19 cellular contexts compared by ENCODE assay signal in the genomic region with DNA sequence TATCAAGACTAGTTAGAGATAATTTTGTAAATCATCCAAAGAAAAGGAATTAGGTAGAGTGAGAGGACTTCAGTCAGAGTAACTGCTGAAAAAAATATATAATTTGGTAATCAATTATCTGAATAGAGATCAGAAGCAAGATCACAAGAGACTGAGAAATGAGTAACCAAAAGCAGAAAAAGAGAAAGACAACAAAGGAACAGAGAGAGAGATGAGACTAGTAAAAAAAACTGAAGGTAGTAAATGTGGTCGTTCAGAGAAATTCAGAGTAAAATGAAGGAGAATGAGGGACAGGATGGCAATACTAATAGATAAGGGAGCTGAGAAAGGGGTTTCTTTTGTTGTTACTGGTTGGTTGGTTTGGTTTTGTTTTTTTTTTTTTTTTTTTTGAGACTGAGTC. TPM values are rescaled to one million over a fixed set of nuclear protein-coding genes. Genes with fewer than 3 reads are reported as not detected.
A peak's percentile ranks its signal among the peaks of the same experiment; 100 is the strongest.
DNase-seq lines count a peak whose midpoint lies in the region; ATAC-seq, FAIRE-seq and TF ChIP-seq lines count a peak whose summit lies in the region.
"Had no signal": no experiment of that assay in that cellular context is flagged by ENCODE, and none has a peak within 500 bp of the region (broad histone marks: within the 10 kb centered on the region; RNA-seq: fewer than 3 reads in every experiment).

No MANE protein-coding gene starts in this region.

- POLR2A ChIA-PET in GM12878 (lab: Charles Lee): interaction anchor here (0.6 to 1.4 kb wide), 4 partner anchors 12 to 705 kb away, joined by 3 to 5 read pairs (median 4); no protein-coding TSS in a partner anchor

- H3K27ac Mint-ChIP-seq in activated T-cell treated with anti-CD3 and anti-CD28 coated beads, Interleukin-2, amount 50 U/mL, for 72 hours: peak overlapping the region; percentile 38
- H3K27ac Mint-ChIP-seq in GM23338 (no peak overlapping the region; the same call in 1 of the 2 replicates), progenitor cell of endocrine pancreas (peak overlapping the region; percentile 25)

- peaks cover 90% of the 10 kb centered on the region for H3K79me2 ChIP-seq in GM23338 (replicated peaks; ENCODE audit: insufficient read depth)
- H3K79me2 ChIP-seq in GM12878 (ENCODE audit: control insufficient read depth, insufficient read depth, low read length): peaks cover 9% of the 10 kb centered on the region
- H3K79me2 ChIP-seq in hepatocyte: peaks cover 70% of the 10 kb centered on the region

- no peaks in the 10 kb centered on the region for H3K9me2 ChIP-seq in GM23338 (ENCODE audit: insufficient read depth)
- no peaks in the 10 kb centered on the region for H3K9me2 ChIP-seq in hepatocyte (replicated peaks; ENCODE audit: insufficient read depth)

- H3K4me3 ChIP-seq in GM23338 (no peak overlapping the region), GM12878 (no peak overlapping the region), hepatocyte (no peak overlapping the region)

- ATAC-seq in activated T-cell treated with anti-CD3 and anti-CD28 coated beads, Interleukin-2, amount 50 U/mL, for 72 hours (replicated peaks in 1 of 2): no peak
- ATAC-seq in GM23338 (no peak), GM12878 (no peak), GM18861 (IDR thresholded peaks at IDR 0.05; ENCODE audit: unreplicated experiment) (no peak)
- ATAC-seq: HepG2 had no signal

- H3K9me3 ChIP-seq in GM12878 (replicated peaks; ENCODE audit: control insufficient read depth, insufficient read depth, low read length) (no peaks in the 10 kb centered on the region), hepatocyte (ENCODE audit: low read depth) (no peaks in the 10 kb centered on the region)
- H3K9me3 ChIP-seq: Caco-2 had no signal

- no TSS peak for BruUV-seq in GM12878 (replicated peaks; lab: Mats Ljungman, UMichigan)

- RAD21 ChIA-PET in GM12878 (lab: Charles Lee; ENCODE audit: unreplicated experiment): no interaction called here

- CTCF ChIA-PET in GM12878 (lab: Yijun Ruan, JAX): no interaction called here

- H3K36me3 ChIP-seq in GM23338 (ENCODE audit: insufficient read depth): no peaks in the 10 kb centered on the region
- H3K36me3 ChIP-seq in GM12878 (ENCODE audit: control insufficient read depth in 2 of 2, insufficient read depth in 2 of 2, low read length in 1 of 2): no peaks in the 10 kb centered on the region; a peak in 1 of 4 replicates
- no peaks in the 10 kb centered on the region for H3K36me3 ChIP-seq in hepatocyte (replicated peaks; ENCODE audit: insufficient read depth, low read depth)

- no peak for TF ChIP-seq CTCF in GM23338 (conservative IDR thresholded peaks at IDR 0.05; ENCODE audit: low read depth in 2 of 2)
- TF ChIP-seq CTCF in GM12878 (IDR thresholded peaks at IDR 0.05 in 2 of 3, conservative IDR thresholded peaks at IDR 0.05 in 1 of 3; ENCODE audit: control insufficient read depth in 2 of 3, extremely low read depth in 1 of 3, insufficient read depth in 1 of 3, low read depth in 3 of 3, low read length in 3 of 3): no peak
- TF ChIP-seq CTCF in progenitor cell of endocrine pancreas (IDR thresholded peaks at IDR 0.05; ENCODE audit: unreplicated experiment): no peak
- no peak for TF ChIP-seq CTCF in hepatocyte (IDR thresholded peaks at IDR 0.05; ENCODE audit: poor library complexity)

- no peak for TF ChIP-seq EP300 in GM12878 (IDR thresholded peaks at IDR 0.05; ENCODE audit: borderline replicate concordance in 1 of 2, control insufficient read depth in 1 of 2, low read depth in 2 of 2, low read length in 2 of 2)

- H3F3A ChIP-seq in GM23338 (replicated peaks; ENCODE audit: low read depth): peaks cover 3% of the 10 kb centered on the region; the same call in 1 of the 2 replicates

- no peak for TF ChIP-seq POLR2A in GM12878 (IDR thresholded peaks at IDR 0.05; ENCODE audit: low read depth, low read length)

- peaks cover 39% of the 10 kb centered on the region for H3K4me1 Mint-ChIP-seq in activated T-cell treated with anti-CD3 and anti-CD28 coated beads, Interleukin-2, amount 50 U/mL, for 72 hours (ENCODE audit: low read depth)
- H3K4me1 Mint-ChIP-seq in GM23338 (peaks cover 34% of the 10 kb centered on the region), progenitor cell of endocrine pancreas (ENCODE audit: low read depth) (peaks cover 14% of the 10 kb centered on the region)

- no peak for FAIRE-seq in GM12878 (lab: Jason Lieb, UNC)
- FAIRE-seq: GM19239, H54, HepG2 had no signal

- 0 out of 2 replicates have a peak, but pooled peaks cover 3% of the 10 kb centered on the region for H4K20me1 ChIP-seq in GM23338 (replicated peaks; ENCODE audit: insufficient read depth)
- H4K20me1 ChIP-seq in GM12878 (ENCODE audit: control insufficient read depth, insufficient read depth): no peaks in the 10 kb centered on the region
- H4K20me1 ChIP-seq in hepatocyte (ENCODE audit: insufficient read depth, poor library complexity, severe bottlenecking): no peaks in the 10 kb centered on the region

- intact Hi-C loops in GM12878 (cut with micrococcal nuclease; ENCODE audit: unreplicated experiment): no loop called here

- no peaks in the 10 kb centered on the region for H3K9me3 Mint-ChIP-seq in activated T-cell treated with anti-CD3 and anti-CD28 coated beads, Interleukin-2, amount 50 U/mL, for 72 hours
- H3K9me3 Mint-ChIP-seq in GM23338 (no peaks in the 10 kb centered on the region), progenitor cell of endocrine pancreas (ENCODE audit: low read depth) (no peaks in the 10 kb centered on the region)

- peaks cover 36% of the 10 kb centered on the region for H3K4me1 ChIP-seq in GM23338 (ENCODE audit: insufficient read depth)
- H3K4me1 ChIP-seq in GM12878 (ENCODE audit: control insufficient read depth, insufficient read depth, low read length): no peaks in the 10 kb centered on the region
- no peaks in the 10 kb centered on the region for H3K4me1 ChIP-seq in hepatocyte (ENCODE audit: insufficient read depth)

- H3K27me3 ChIP-seq in GM23338 (ENCODE audit: insufficient read depth) (no peaks in the 10 kb centered on the region), GM12878 (replicated peaks in 1 of 2; ENCODE audit: control insufficient read depth in 2 of 2, insufficient read depth in 2 of 2, low read length in 1 of 2) (no peaks in the 10 kb centered on the region), hepatocyte (no peaks in the 10 kb centered on the region)

- 57% methylated on average over 1 of the region's 1 CpG for WGBS in GM12878 (ENCODE audit: insufficient coverage, insufficient replicate concordance, low lambda C conversion rate, missing lambda C conversion rate)
- 67% methylated on average over 1 of the region's 1 CpG for WGBS in hepatocyte (ENCODE audit: low lambda C conversion rate, missing lambda C conversion rate)

- no peak for DNase-seq in activated T-cell treated with anti-CD3 and anti-CD28 coated beads, Interleukin-2, amount 50 U/mL, for 72 hours
- no peak for DNase-seq in activated T-cell treated with anti-CD3 and anti-CD28 coated beads, Interleukin-2, amount 50 U/mL, for 48 hours
- DNase-seq in GM23338 (ENCODE audit: low spot score): no peak
- no peak for DNase-seq in GM12878 (ENCODE audit: low read depth, low spot score)
- DNase-seq in progenitor cell of endocrine pancreas (ENCODE audit: low spot score, unreplicated experiment): no peak
- no peak for DNase-seq in hepatocyte (ENCODE audit: low spot score)
- DNase-seq: Caco-2, EL, KG1, NCI-H1436, NCI-H2029 treated with DMSO at 0.1 percent for 48 hours, NCI-H510A, NCI-H774 had no signal

- H3K36me3 Mint-ChIP-seq in activated T-cell treated with anti-CD3 and anti-CD28 coated beads, Interleukin-2, amount 50 U/mL, for 72 hours (ENCODE audit: insufficient read depth in 2 of 2): no peaks in the 10 kb centered on the region
- H3K36me3 Mint-ChIP-seq in GM23338 (ENCODE audit: low read depth) (no peaks in the 10 kb centered on the region), progenitor cell of endocrine pancreas (ENCODE audit: insufficient read depth) (no peaks in the 10 kb centered on the region)

- no peak for TF ChIP-seq RAD21 in GM12878 (IDR thresholded peaks at IDR 0.05; ENCODE audit: insufficient read depth, low read depth, low read length)

- H3K4me2 ChIP-seq in GM23338: no peak overlapping the region
- 0 out of 2 replicates have a peak overlapping the region, but pooled peaks have one; percentile 25 for H3K4me2 ChIP-seq in GM12878 (ENCODE audit: control insufficient read depth, insufficient read depth)
- H3K4me2 ChIP-seq in hepatocyte: no peak overlapping the region

- in situ Hi-C loops in GM12878 (cut with MboI): no loop called here

- no peak overlapping the region for H3K9ac ChIP-seq in GM12878 (ENCODE audit: control insufficient read depth, insufficient read depth, low read length)

- peak overlapping the region; percentile 7 to 34 for H3K4me3 Mint-ChIP-seq in activated T-cell treated with anti-CD3 and anti-CD28 coated beads, Interleukin-2, amount 50 U/mL, for 72 hours
- H3K4me3 Mint-ChIP-seq in GM23338 (no peak overlapping the region), progenitor cell of endocrine pancreas (ENCODE audit: low read depth) (no peak overlapping the region)

- H3K27ac ChIP-seq in GM23338 (ENCODE audit: low read depth): 0 out of 2 replicates have a peak overlapping the region, but pooled peaks have one; percentile 55
- H3K27ac ChIP-seq in GM12878 (ENCODE audit: control insufficient read depth, insufficient read depth): no peak overlapping the region
- H3K27ac ChIP-seq in hepatocyte: no peak overlapping the region
- H3K27ac ChIP-seq: C4-2B, RWPE1 had no signal

- SMC1A ChIA-PET in GM12878 (lab: Charles Lee; ENCODE audit: uncharacterized antibody, unreplicated experiment): interaction anchor here (1.2 kb wide), 1 partner anchor 9 kb away, joined by 3 read pairs; no protein-coding TSS in a partner anchor

- H2AFZ ChIP-seq in GM23338: no peak overlapping the region
- H2AFZ ChIP-seq in GM12878 (ENCODE audit: control insufficient read depth, low read depth, low read length): no peak overlapping the region
- H2AFZ ChIP-seq in hepatocyte: no peak overlapping the region

- no peaks in the 10 kb centered on the region for H3K27me3 Mint-ChIP-seq in activated T-cell treated with anti-CD3 and anti-CD28 coated beads, Interleukin-2, amount 50 U/mL, for 72 hours (ENCODE audit: low read depth)
- H3K27me3 Mint-ChIP-seq in GM23338 (ENCODE audit: insufficient read depth, low read depth, poor library complexity) (peaks cover 4% of the 10 kb centered on the region), progenitor cell of endocrine pancreas (no peaks in the 10 kb centered on the region)

RNA-seq across cellular contexts. Expression of a gene that starts 16.5 kb away (rescaled TPM):
- total RNA-seq in activated T-cell treated with anti-CD3 and anti-CD28 coated beads, Interleukin-2, amount 50 U/mL, for 72 hours: 10 to 100 TPM; 34.1 to 41.7 TPM
- total RNA-seq in GM23338 (2014; rRNA removed; shearing (Covaris generic)): 34.0 and 34.5 TPM in 2 replicates
- polyA plus RNA-seq in GM23338 (2016; fragmentation: Nextera tagmentation; extraction: Ambion mirVana) (15.0 and 16.1 TPM in 2 replicates), GM12878 (2011; rRNA removed) (18.8 and 25.6 TPM in 2 replicates), GM12878 (2014; fragmentation: Illumina TruSeq; extraction: Trizol) (14.9 and 19.2 TPM in 2 replicates), GM12878 (2014; fragmentation: Nextera tagmentation; extraction: Ambion mirVana) (1 to 10 TPM in 1 of 2 experiments, under 1 TPM in 1; 1.00 to 1.4 TPM), GM12878 (2014; rRNA removed) (8.2 and 8.4 TPM in 2 replicates), GM12878 (2016; fragmentation: Nextera tagmentation; extraction: Ambion mirVana) (1 to 10 TPM; 5.2 to 6.4 TPM), hepatocyte (4.4 TPM in 2 replicates)
- total RNA-seq in GM12878 (2013; cell fraction: nucleolus; rRNA removed): 18.6 and 21.3 TPM in 2 replicates
- total RNA-seq in GM12878 (2014; rRNA removed) (9.8 and 10.8 TPM in 2 replicates), GM12878 (2014; rRNA removed; fragmentation: Illumina TruSeq; extraction: Trizol) (14.5 and 14.9 TPM in 2 replicates), GM12878 (2021) (19.2 and 19.6 TPM in 2 replicates), progenitor cell of endocrine pancreas (17.6 and 19.9 TPM in 2 replicates), hepatocyte (13.9 and 14.1 TPM in 2 replicates)
- polyA plus RNA-seq in GM12878 (2011; ENCODE audit: low read depth): 4.5 TPM
- 6.9 and 8.2 TPM in 2 replicates for polyA plus RNA-seq in GM12878 (2011; cell fraction: cytosol; rRNA removed)
- 12.4 and 15.7 TPM in 2 replicates for polyA plus RNA-seq in GM12878 (2011; cell fraction: nucleus; rRNA removed)
- 5.3 and 6.9 TPM in 2 replicates for polyA plus RNA-seq in GM12878 (2012)
- 23.0 and 43.3 TPM in 2 replicates for polyA minus RNA-seq in GM12878 (2011; rRNA and poly(A)+ RNA removed)
- 5.7 and 7.6 TPM in 2 replicates for polyA minus RNA-seq in GM12878 (2011; cell fraction: cytosol; rRNA and poly(A)+ RNA removed)
- 8.9 and 12.9 TPM in 2 replicates for polyA minus RNA-seq in GM12878 (2011; cell fraction: nucleus; rRNA and poly(A)+ RNA removed)

Comparison
In these comparisons a context has a peak if more than half of its experiments do, and no peak if none do; other contexts are left out.
1. H3K4me3 Mint-ChIP-seq: peak in activated T-cell treated with anti-CD3 and anti-CD28 coated beads, Interleukin-2, amount 50 U/mL, for 72 hours (2 of 2); none in GM23338 (single experiment) and progenitor cell of endocrine pancreas (single experiment).